ENCODE assay signal across 1 cellular context in the genomic region with DNA sequence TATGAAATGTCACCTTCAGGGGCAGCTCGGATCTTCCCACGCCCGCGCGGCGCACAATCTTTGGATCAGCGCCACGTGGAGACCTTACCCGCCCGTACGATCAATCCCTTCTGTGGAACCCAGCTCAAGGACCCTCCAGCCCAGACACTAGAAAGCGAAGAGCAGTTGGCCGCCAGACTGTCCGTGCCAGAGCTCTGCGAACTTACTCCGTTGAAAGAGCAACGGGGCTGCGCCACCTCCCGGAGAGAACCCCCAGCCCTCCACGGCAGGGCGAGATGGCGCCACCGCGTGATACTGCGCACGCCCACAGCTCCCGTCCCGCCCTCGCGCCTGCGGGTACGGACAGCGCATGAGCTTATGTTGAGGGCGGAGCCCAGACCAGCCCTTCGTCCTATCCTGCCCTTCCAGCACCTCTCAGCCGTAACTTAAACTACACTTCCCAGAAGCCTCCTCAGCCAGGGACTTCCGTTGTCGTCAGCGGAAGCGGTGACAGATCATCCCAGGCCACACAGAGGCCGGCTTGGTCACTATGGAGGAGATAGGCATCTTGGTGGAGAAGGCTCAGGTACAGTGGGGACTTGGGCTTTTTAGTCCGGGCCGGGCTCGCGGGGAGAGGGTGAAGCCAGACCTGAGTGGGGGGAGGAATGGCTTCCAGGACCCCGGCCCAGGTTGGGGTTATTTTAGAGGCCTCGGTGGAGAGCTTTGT.
A peak's percentile ranks its signal among the peaks of the same experiment; 100 is the strongest.
TF ChIP-seq lines count a peak whose summit lies in the region.

A gene (plus strand): TSS at position 492 of the 706 bp plus-strand sequence. CDS start 38 bp downstream, at position 530.

TF ChIP-seq in K562, 482 proteins besides CTCF, POLR2A, EP300 and RAD21 (continued from another document and continues in another):
- TF ChIP-seq, protein P1, sequence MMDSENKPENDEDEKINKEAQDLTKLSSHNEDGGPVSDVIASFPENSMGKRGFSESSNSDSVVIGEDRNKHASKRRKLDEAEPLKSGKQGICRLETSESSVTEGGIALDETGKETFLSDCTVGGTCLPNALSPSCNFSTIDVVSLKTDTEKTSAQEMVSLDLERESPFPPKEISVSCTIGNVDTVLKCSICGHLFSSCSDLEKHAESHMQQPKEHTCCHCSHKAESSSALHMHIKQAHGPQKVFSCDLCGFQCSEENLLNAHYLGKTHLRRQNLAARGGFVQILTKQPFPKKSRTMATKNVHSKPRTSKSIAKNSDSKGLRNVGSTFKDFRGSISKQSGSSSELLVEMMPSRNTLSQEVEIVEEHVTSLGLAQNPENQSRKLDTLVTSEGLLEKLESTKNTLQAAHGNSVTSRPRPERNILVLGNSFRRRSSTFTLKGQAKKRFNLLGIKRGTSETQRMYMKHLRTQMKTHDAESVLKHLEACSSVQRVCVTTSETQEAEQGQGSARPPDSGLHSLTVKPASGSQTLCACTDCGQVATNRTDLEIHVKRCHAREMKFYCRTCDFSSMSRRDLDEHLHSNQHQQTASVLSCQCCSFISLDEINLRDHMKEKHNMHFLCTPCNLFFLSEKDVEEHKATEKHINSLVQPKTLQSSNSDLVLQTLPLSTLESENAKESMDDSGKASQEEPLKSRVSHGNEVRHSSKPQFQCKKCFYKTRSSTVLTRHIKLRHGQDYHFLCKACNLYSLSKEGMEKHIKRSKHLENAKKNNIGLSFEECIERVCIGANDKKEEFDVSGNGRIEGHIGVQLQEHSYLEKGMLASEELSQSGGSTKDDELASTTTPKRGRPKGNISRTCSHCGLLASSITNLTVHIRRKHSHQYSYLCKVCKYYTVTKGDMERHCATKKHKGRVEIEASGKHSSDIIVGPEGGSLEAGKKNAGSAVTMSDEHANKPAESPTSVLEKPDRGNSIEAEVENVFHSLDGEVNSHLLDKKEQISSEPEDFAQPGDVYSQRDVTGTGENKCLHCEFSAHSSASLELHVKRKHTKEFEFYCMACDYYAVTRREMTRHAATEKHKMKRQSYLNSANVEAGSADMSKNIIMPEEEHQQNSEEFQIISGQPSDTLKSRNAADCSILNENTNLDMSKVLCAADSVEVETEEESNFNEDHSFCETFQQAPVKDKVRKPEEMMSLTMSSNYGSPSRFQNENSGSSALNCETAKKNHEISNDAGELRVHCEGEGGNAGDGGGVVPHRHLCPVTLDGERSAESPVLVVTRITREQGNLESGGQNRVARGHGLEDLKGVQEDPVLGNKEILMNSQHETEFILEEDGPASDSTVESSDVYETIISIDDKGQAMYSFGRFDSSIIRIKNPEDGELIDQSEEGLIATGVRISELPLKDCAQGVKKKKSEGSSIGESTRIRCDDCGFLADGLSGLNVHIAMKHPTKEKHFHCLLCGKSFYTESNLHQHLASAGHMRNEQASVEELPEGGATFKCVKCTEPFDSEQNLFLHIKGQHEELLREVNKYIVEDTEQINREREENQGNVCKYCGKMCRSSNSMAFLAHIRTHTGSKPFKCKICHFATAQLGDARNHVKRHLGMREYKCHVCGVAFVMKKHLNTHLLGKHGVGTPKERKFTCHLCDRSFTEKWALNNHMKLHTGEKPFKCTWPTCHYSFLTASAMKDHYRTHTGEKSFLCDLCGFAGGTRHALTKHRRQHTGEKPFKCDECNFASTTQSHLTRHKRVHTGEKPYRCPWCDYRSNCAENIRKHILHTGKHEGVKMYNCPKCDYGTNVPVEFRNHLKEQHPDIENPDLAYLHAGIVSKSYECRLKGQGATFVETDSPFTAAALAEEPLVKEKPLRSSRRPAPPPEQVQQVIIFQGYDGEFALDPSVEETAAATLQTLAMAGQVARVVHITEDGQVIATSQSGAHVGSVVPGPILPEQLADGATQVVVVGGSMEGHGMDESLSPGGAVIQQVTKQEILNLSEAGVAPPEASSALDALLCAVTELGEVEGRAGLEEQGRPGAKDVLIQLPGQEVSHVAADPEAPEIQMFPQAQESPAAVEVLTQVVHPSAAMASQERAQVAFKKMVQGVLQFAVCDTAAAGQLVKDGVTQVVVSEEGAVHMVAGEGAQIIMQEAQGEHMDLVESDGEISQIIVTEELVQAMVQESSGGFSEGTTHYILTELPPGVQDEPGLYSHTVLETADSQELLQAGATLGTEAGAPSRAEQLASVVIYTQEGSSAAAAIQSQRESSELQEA (IDR thresholded peaks at IDR 0.05; ENCODE audit: low read depth): no peak
- no peak for TF ChIP-seq MTF1 (CRISPR knock-in tag; IDR thresholded peaks at IDR 0.05; ENCODE audit: borderline replicate concordance)
- no peak for TF ChIP-seq ZNF507 (tag; conservative IDR thresholded peaks at IDR 0.05)
- TF ChIP-seq, protein P2, sequence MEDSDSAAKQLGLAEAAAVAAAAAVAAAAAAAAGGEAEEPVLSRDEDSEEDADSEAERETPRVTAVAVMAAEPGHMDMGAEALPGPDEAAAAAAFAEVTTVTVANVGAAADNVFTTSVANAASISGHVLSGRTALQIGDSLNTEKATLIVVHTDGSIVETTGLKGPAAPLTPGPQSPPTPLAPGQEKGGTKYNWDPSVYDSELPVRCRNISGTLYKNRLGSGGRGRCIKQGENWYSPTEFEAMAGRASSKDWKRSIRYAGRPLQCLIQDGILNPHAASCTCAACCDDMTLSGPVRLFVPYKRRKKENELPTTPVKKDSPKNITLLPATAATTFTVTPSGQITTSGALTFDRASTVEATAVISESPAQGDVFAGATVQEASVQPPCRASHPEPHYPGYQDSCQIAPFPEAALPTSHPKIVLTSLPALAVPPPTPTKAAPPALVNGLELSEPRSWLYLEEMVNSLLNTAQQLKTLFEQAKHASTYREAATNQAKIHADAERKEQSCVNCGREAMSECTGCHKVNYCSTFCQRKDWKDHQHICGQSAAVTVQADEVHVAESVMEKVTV (CRISPR knock-in tag; IDR thresholded peaks at IDR 0.05): peak; percentile 57
- TF ChIP-seq RB1 (IDR thresholded peaks at IDR 0.05; ENCODE audit: low read depth): peak; percentile 81
- no peak; a peak in 1 of 4 replicates for TF ChIP-seq CSDE1 (IDR thresholded peaks at IDR 0.05)
- no peak for TF ChIP-seq PHB2 (IDR thresholded peaks at IDR 0.05; ENCODE audit: low read depth)
- no peak for TF ChIP-seq ARHGAP35 (IDR thresholded peaks at IDR 0.05; ENCODE audit: partially characterized antibody)
- TF ChIP-seq, protein P3, sequence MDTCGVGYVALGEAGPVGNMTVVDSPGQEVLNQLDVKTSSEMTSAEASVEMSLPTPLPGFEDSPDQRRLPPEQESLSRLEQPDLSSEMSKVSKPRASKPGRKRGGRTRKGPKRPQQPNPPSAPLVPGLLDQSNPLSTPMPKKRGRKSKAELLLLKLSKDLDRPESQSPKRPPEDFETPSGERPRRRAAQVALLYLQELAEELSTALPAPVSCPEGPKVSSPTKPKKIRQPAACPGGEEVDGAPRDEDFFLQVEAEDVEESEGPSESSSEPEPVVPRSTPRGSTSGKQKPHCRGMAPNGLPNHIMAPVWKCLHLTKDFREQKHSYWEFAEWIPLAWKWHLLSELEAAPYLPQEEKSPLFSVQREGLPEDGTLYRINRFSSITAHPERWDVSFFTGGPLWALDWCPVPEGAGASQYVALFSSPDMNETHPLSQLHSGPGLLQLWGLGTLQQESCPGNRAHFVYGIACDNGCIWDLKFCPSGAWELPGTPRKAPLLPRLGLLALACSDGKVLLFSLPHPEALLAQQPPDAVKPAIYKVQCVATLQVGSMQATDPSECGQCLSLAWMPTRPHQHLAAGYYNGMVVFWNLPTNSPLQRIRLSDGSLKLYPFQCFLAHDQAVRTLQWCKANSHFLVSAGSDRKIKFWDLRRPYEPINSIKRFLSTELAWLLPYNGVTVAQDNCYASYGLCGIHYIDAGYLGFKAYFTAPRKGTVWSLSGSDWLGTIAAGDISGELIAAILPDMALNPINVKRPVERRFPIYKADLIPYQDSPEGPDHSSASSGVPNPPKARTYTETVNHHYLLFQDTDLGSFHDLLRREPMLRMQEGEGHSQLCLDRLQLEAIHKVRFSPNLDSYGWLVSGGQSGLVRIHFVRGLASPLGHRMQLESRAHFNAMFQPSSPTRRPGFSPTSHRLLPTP (IDR thresholded peaks at IDR 0.05; ENCODE audit: borderline replicate concordance, extremely low read depth, insufficient read length): no peak
- no peak for TF ChIP-seq MAFG (tag; conservative IDR thresholded peaks at IDR 0.05)
- TF ChIP-seq, protein P4, sequence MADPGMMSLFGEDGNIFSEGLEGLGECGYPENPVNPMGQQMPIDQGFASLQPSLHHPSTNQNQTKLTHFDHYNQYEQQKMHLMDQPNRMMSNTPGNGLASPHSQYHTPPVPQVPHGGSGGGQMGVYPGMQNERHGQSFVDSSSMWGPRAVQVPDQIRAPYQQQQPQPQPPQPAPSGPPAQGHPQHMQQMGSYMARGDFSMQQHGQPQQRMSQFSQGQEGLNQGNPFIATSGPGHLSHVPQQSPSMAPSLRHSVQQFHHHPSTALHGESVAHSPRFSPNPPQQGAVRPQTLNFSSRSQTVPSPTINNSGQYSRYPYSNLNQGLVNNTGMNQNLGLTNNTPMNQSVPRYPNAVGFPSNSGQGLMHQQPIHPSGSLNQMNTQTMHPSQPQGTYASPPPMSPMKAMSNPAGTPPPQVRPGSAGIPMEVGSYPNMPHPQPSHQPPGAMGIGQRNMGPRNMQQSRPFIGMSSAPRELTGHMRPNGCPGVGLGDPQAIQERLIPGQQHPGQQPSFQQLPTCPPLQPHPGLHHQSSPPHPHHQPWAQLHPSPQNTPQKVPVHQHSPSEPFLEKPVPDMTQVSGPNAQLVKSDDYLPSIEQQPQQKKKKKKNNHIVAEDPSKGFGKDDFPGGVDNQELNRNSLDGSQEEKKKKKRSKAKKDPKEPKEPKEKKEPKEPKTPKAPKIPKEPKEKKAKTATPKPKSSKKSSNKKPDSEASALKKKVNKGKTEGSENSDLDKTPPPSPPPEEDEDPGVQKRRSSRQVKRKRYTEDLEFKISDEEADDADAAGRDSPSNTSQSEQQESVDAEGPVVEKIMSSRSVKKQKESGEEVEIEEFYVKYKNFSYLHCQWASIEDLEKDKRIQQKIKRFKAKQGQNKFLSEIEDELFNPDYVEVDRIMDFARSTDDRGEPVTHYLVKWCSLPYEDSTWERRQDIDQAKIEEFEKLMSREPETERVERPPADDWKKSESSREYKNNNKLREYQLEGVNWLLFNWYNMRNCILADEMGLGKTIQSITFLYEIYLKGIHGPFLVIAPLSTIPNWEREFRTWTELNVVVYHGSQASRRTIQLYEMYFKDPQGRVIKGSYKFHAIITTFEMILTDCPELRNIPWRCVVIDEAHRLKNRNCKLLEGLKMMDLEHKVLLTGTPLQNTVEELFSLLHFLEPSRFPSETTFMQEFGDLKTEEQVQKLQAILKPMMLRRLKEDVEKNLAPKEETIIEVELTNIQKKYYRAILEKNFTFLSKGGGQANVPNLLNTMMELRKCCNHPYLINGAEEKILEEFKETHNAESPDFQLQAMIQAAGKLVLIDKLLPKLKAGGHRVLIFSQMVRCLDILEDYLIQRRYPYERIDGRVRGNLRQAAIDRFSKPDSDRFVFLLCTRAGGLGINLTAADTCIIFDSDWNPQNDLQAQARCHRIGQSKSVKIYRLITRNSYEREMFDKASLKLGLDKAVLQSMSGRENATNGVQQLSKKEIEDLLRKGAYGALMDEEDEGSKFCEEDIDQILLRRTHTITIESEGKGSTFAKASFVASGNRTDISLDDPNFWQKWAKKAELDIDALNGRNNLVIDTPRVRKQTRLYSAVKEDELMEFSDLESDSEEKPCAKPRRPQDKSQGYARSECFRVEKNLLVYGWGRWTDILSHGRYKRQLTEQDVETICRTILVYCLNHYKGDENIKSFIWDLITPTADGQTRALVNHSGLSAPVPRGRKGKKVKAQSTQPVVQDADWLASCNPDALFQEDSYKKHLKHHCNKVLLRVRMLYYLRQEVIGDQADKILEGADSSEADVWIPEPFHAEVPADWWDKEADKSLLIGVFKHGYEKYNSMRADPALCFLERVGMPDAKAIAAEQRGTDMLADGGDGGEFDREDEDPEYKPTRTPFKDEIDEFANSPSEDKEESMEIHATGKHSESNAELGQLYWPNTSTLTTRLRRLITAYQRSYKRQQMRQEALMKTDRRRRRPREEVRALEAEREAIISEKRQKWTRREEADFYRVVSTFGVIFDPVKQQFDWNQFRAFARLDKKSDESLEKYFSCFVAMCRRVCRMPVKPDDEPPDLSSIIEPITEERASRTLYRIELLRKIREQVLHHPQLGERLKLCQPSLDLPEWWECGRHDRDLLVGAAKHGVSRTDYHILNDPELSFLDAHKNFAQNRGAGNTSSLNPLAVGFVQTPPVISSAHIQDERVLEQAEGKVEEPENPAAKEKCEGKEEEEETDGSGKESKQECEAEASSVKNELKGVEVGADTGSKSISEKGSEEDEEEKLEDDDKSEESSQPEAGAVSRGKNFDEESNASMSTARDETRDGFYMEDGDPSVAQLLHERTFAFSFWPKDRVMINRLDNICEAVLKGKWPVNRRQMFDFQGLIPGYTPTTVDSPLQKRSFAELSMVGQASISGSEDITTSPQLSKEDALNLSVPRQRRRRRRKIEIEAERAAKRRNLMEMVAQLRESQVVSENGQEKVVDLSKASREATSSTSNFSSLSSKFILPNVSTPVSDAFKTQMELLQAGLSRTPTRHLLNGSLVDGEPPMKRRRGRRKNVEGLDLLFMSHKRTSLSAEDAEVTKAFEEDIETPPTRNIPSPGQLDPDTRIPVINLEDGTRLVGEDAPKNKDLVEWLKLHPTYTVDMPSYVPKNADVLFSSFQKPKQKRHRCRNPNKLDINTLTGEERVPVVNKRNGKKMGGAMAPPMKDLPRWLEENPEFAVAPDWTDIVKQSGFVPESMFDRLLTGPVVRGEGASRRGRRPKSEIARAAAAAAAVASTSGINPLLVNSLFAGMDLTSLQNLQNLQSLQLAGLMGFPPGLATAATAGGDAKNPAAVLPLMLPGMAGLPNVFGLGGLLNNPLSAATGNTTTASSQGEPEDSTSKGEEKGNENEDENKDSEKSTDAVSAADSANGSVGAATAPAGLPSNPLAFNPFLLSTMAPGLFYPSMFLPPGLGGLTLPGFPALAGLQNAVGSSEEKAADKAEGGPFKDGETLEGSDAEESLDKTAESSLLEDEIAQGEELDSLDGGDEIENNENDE (IDR thresholded peaks at IDR 0.05; ENCODE audit: low read depth, low read length): no peak
- TF ChIP-seq TEAD4 (IDR thresholded peaks at IDR 0.05; ENCODE audit: low read length): no peak
- no peak for TF ChIP-seq TEAD4 (CRISPR knock-in tag; IDR thresholded peaks at IDR 0.05; ENCODE audit: borderline replicate concordance)
- peak; percentile 82 for TF ChIP-seq FIP1L1 (IDR thresholded peaks at IDR 0.05; ENCODE audit: low read depth, low read length, poor library complexity, severe bottlenecking)
- TF ChIP-seq, protein P5, sequence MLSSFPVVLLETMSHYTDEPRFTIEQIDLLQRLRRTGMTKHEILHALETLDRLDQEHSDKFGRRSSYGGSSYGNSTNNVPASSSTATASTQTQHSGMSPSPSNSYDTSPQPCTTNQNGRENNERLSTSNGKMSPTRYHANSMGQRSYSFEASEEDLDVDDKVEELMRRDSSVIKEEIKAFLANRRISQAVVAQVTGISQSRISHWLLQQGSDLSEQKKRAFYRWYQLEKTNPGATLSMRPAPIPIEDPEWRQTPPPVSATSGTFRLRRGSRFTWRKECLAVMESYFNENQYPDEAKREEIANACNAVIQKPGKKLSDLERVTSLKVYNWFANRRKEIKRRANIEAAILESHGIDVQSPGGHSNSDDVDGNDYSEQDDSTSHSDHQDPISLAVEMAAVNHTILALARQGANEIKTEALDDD (IDR thresholded peaks at IDR 0.05): peak; percentile 94
- peak; percentile 92 for TF ChIP-seq MYC (IDR thresholded peaks at IDR 0.05; ENCODE audit: low read depth, low read length)
- TF ChIP-seq MYC (CRISPR knock-in tag; IDR thresholded peaks at IDR 0.05; ENCODE audit: borderline replicate concordance, low read depth): peak; percentile 93
- peak; percentile 2 for TF ChIP-seq NEUROD1 (IDR thresholded peaks at IDR 0.05; ENCODE audit: borderline replicate concordance, low read depth, low read length, partially characterized antibody)
- TF ChIP-seq, protein P6, sequence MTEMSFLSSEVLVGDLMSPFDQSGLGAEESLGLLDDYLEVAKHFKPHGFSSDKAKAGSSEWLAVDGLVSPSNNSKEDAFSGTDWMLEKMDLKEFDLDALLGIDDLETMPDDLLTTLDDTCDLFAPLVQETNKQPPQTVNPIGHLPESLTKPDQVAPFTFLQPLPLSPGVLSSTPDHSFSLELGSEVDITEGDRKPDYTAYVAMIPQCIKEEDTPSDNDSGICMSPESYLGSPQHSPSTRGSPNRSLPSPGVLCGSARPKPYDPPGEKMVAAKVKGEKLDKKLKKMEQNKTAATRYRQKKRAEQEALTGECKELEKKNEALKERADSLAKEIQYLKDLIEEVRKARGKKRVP (CRISPR knock-in tag; IDR thresholded peaks at IDR 0.05): no peak
- no peak for TF ChIP-seq ZNF444 (CRISPR knock-in tag; IDR thresholded peaks at IDR 0.05)
- no peak for TF ChIP-seq GTF2F1 (IDR thresholded peaks at IDR 0.05; ENCODE audit: low read depth, low read length)
- TF ChIP-seq CBX1 (IDR thresholded peaks at IDR 0.05; ENCODE audit: low read depth): no peak; the same call in 1 of the 2 replicates
